In genomic region chr19:34314437-34315313, GRCh38 we compare ENCODE assay signal across 16 cellular contexts. TPM values are rescaled to one million over a fixed set of nuclear protein-coding genes. Genes with fewer than 3 reads are reported as not detected.
DNase-seq lines count a peak whose midpoint lies in the region; ATAC-seq, FAIRE-seq and TF ChIP-seq lines count a peak whose summit lies in the region.
"Had no signal": no experiment of that assay in that cellular context is flagged by ENCODE, and none has a peak within 500 bp of the region (broad histone marks: within the 10 kb centered on the region; RNA-seq: fewer than 3 reads in every experiment).

No MANE protein-coding gene starts in this region.

- peaks cover 4% of the 10 kb centered on the region for H3K9me3 Mint-ChIP-seq in astrocyte (ENCODE audit: unreplicated experiment)
- H3K9me3 Mint-ChIP-seq: activated naive CD8-positive, alpha-beta T cell treated with anti-CD3 and anti-CD28 coated beads for 36 hours; H9 had no signal

- peak overlapping the region; percentile 7 for H3K27ac Mint-ChIP-seq in astrocyte (ENCODE audit: unreplicated experiment)
- H3K27ac Mint-ChIP-seq: activated naive CD8-positive, alpha-beta T cell treated with anti-CD3 and anti-CD28 coated beads for 36 hours; H9 had no signal

- H3K9me3 ChIP-seq in astrocyte (ENCODE audit: insufficient read depth, low read depth, low read length), result no peaks in the 10 kb centered on the region
- no peaks in the 10 kb centered on the region for H3K9me3 ChIP-seq in effector memory CD4-positive, alpha-beta T cell (ENCODE audit: control insufficient read depth, low read length)
- H3K9me3 ChIP-seq: ovary, spleen had no signal

- H3K9ac ChIP-seq in astrocyte (ENCODE audit: low read length), result no peak overlapping the region

- H3K4me1 ChIP-seq in astrocyte (ENCODE audit: insufficient read depth, low read length), result peaks cover 46% of the 10 kb centered on the region
- peaks cover 32% of the 10 kb centered on the region for H3K4me1 ChIP-seq in effector memory CD4-positive, alpha-beta T cell (ENCODE audit: control insufficient read depth, insufficient read depth, low read length, poor library complexity, severe bottlenecking)

- no peak for TF ChIP-seq CTCF in astrocyte (IDR thresholded peaks at IDR 0.05; ENCODE audit: insufficient read depth, low read depth, low read length)

- H2AFZ ChIP-seq in astrocyte (ENCODE audit: low read depth, low read length), result no peak overlapping the region

- H3K4me2 ChIP-seq in astrocyte (ENCODE audit: low read length), result no peak overlapping the region

- no peak overlapping the region for H3K27ac ChIP-seq in astrocyte (ENCODE audit: low read depth, low read length)
- H3K27ac ChIP-seq in effector memory CD4-positive, alpha-beta T cell (ENCODE audit: insufficient read depth, low read length, poor library complexity, severe bottlenecking), result no peak overlapping the region
- H3K27ac ChIP-seq: ovary had no signal

- peaks cover 65% of the 10 kb centered on the region for H3K79me2 ChIP-seq in astrocyte (ENCODE audit: insufficient read depth, low read length)

- H3K4me3 Mint-ChIP-seq in astrocyte (ENCODE audit: unreplicated experiment), result no peak overlapping the region
- H3K4me3 Mint-ChIP-seq: activated naive CD8-positive, alpha-beta T cell treated with anti-CD3 and anti-CD28 coated beads for 36 hours; H9 had no signal

- no peaks in the 10 kb centered on the region for H3K36me3 ChIP-seq in astrocyte (ENCODE audit: insufficient read depth, low read length)
- H3K36me3 ChIP-seq in effector memory CD4-positive, alpha-beta T cell (ENCODE audit: control insufficient read depth, insufficient read depth, low read length), result no peaks in the 10 kb centered on the region
- H3K36me3 ChIP-seq: ovary had no signal

- peaks cover 42% of the 10 kb centered on the region for H3K4me1 Mint-ChIP-seq in astrocyte (ENCODE audit: low read depth, unreplicated experiment)

- no peak overlapping the region for H3K4me3 ChIP-seq in astrocyte (ENCODE audit: insufficient read depth, low read depth, low read length)
- H3K4me3 ChIP-seq in effector memory CD4-positive, alpha-beta T cell (ENCODE audit: insufficient read depth, low read depth, low read length, poor library complexity, severe bottlenecking), result no peak overlapping the region
- H3K4me3 ChIP-seq: ovary had no signal

- H3K27me3 Mint-ChIP-seq in astrocyte (ENCODE audit: low read depth, unreplicated experiment), result no peaks in the 10 kb centered on the region
- H3K27me3 Mint-ChIP-seq: activated naive CD8-positive, alpha-beta T cell treated with anti-CD3 and anti-CD28 coated beads for 36 hours had no signal

- no peak for FAIRE-seq in astrocyte (lab: Jason Lieb, UNC)

- ATAC-seq in GM19025 (IDR thresholded peaks at IDR 0.05; ENCODE audit: low read depth, unreplicated experiment) (peak; percentile 53), HG03095 (IDR thresholded peaks at IDR 0.05; ENCODE audit: unreplicated experiment) (peak; percentile 73), GM21360 (IDR thresholded peaks at IDR 0.05; ENCODE audit: unreplicated experiment) (no peak)
- ATAC-seq: Panc1 had no signal

- peaks cover 7% of the 10 kb centered on the region for H3K36me3 Mint-ChIP-seq in astrocyte (ENCODE audit: low read depth, unreplicated experiment)

- DNase-seq in Ammon's horn (ENCODE audit: low spot score) (peak; percentile 45), astrocyte (ENCODE audit: low read depth) (no peak), NCI-H1436 (lab: John Stamatoyannopoulos, UW) (no peak), DMS 273 (lab: John Stamatoyannopoulos, UW; ENCODE audit: unreplicated experiment) (no peak)
- no peak for DNase-seq in effector memory CD4-positive, alpha-beta T cell
- DNase-seq: activated naive CD8-positive, alpha-beta T cell treated with anti-CD3 and anti-CD28 coated beads for 36 hours; H9; KBM-7; NCI-H1417; NCI-H510A; ovary; spleen had no signal

- peaks cover 17% of the 10 kb centered on the region for H4K20me1 ChIP-seq in astrocyte (ENCODE audit: insufficient read depth, low read length)

- H3K27me3 ChIP-seq in astrocyte (ENCODE audit: insufficient read depth, low read length), result no peaks in the 10 kb centered on the region
- H3K27me3 ChIP-seq in effector memory CD4-positive, alpha-beta T cell (replicated peaks; ENCODE audit: control insufficient read depth, insufficient read depth, low read length, poor library complexity, severe bottlenecking), result no peaks in the 10 kb centered on the region
- H3K27me3 ChIP-seq: ovary, spleen had no signal

RNA-seq across cellular contexts. Expression of gene GPI, which starts 50.3 kb away (rescaled TPM):
- 249 and 258 TPM in 2 replicates for total RNA-seq in astrocyte
